In genomic region chr3:58404396-58404795, GRCh38 we compare ENCODE assay signal across 11 cellular contexts. TPM values are rescaled to one million over a fixed set of nuclear protein-coding genes. Genes with fewer than 3 reads are reported as not detected.
DNase-seq lines count a peak whose midpoint lies in the region; ATAC-seq and TF ChIP-seq lines count a peak whose summit lies in the region.
"Had no signal": no experiment of that assay in that cellular context is flagged by ENCODE, and none has a peak within 500 bp of the region (broad histone marks: within the 10 kb centered on the region; RNA-seq: fewer than 3 reads in every experiment).

No MANE protein-coding gene starts in this region.

- intact Hi-C loops in lower lobe of right lung (cut with DNase I): no loop called here

- H3K9ac ChIP-seq in adipocyte (ENCODE audit: low read length): no peak overlapping the region

- H3K9me3 Mint-ChIP-seq in activated naive CD4-positive, alpha-beta T cell treated with anti-CD3 and anti-CD28 coated beads, Interleukin-2, amount 50 U/mL, for 24 hours: no peaks in the 10 kb centered on the region
- no peaks in the 10 kb centered on the region for H3K9me3 Mint-ChIP-seq in activated naive CD4-positive, alpha-beta T cell treated with anti-CD3 and anti-CD28 coated beads, Interleukin-2, amount 10 ng/mL, durations not matched to agents 7 days and 5 days
- H3K9me3 Mint-ChIP-seq: naive thymus-derived CD4-positive, alpha-beta T cell had no signal

- H3K27ac ChIP-seq in temporal lobe (ENCODE audit: low read depth, low read length): peak overlapping the region; percentile 69
- H3K27ac ChIP-seq in lower lobe of right lung: no peak overlapping the region

- no peak overlapping the region for H3K4me3 ChIP-seq in adipocyte (ENCODE audit: low read length)
- H3K4me3 ChIP-seq in foreskin fibroblast (ENCODE audit: low read depth in 1 of 2, low read length in 2 of 2): no peak overlapping the region
- no peak overlapping the region for H3K4me3 ChIP-seq in lower lobe of right lung

- H3K27me3 ChIP-seq in adipocyte (replicated peaks; ENCODE audit: control insufficient read depth, insufficient read depth, low read length) (no peaks in the 10 kb centered on the region), lower lobe of right lung (ENCODE audit: low read depth) (no peaks in the 10 kb centered on the region)

- H3K4me1 ChIP-seq in adipocyte (ENCODE audit: control insufficient read depth, insufficient read depth, low read length) (peaks cover 11% of the 10 kb centered on the region), lower lobe of right lung (no peaks in the 10 kb centered on the region)

- H3K27me3 Mint-ChIP-seq in activated naive CD4-positive, alpha-beta T cell treated with anti-CD3 and anti-CD28 coated beads, Interleukin-2, amount 50 U/mL, for 24 hours: no peaks in the 10 kb centered on the region
- no peaks in the 10 kb centered on the region for H3K27me3 Mint-ChIP-seq in activated naive CD4-positive, alpha-beta T cell treated with anti-CD3 and anti-CD28 coated beads, Interleukin-2, amount 10 ng/mL, durations not matched to agents 7 days and 5 days
- H3K27me3 Mint-ChIP-seq: naive thymus-derived CD4-positive, alpha-beta T cell had no signal

- peak overlapping the region; percentile 43 for H3K27ac Mint-ChIP-seq in activated naive CD4-positive, alpha-beta T cell treated with anti-CD3 and anti-CD28 coated beads, Interleukin-2, amount 50 U/mL, for 24 hours
- H3K27ac Mint-ChIP-seq in activated naive CD4-positive, alpha-beta T cell treated with anti-CD3 and anti-CD28 coated beads, Interleukin-2, amount 10 ng/mL, durations not matched to agents 7 days and 5 days: no peak overlapping the region

- no peak for DNase-seq in activated naive CD4-positive, alpha-beta T cell treated with anti-CD3 and anti-CD28 coated beads, Interleukin-2, amount 10 ng/mL, durations not matched to agents 7 days and 5 days
- DNase-seq in adipocyte (ENCODE audit: low read depth): peak; percentile 65
- peak; percentile 70 to 83 for DNase-seq in foreskin fibroblast
- no peak for DNase-seq in lower lobe of right lung
- no peak for DNase-seq in activated effector memory CD4-positive, alpha-beta T cell treated with anti-CD3 and anti-CD28 coated beads, Interleukin-2, amount 50 U/mL, for 16 hours
- DNase-seq in NCI-H510A treated with DMSO at 0.1 percent for 48 hours (lab: John Stamatoyannopoulos, UW): no peak
- DNase-seq: activated CD4-positive, CD25-positive, alpha-beta regulatory T cell; naive thymus-derived CD4-positive, alpha-beta T cell; stimulated activated CD4-positive, alpha-beta T cell treated with anti-CD3 and anti-CD28 coated beads, Interleukin-12 subunit alpha, Interleukin-12 subunit beta, amount 100 ng/mL, for 4 hours had no signal

- H3K4me1 Mint-ChIP-seq in activated naive CD4-positive, alpha-beta T cell treated with anti-CD3 and anti-CD28 coated beads, Interleukin-2, amount 50 U/mL, for 24 hours: no peaks in the 10 kb centered on the region
- peaks cover 6% of the 10 kb centered on the region for H3K4me1 Mint-ChIP-seq in activated naive CD4-positive, alpha-beta T cell treated with anti-CD3 and anti-CD28 coated beads, Interleukin-2, amount 10 ng/mL, durations not matched to agents 7 days and 5 days

- ATAC-seq in lower lobe of right lung: no peak
- ATAC-seq: naive thymus-derived CD4-positive, alpha-beta T cell had no signal

- H3K9me3 ChIP-seq in adipocyte (ENCODE audit: control insufficient read depth, low read length): no peaks in the 10 kb centered on the region
- H3K9me3 ChIP-seq in lower lobe of right lung: no peaks in the 10 kb centered on the region

- TF ChIP-seq CTCF in foreskin fibroblast (IDR thresholded peaks at IDR 0.05; ENCODE audit: low read depth, low read length): no peak
- no peak for TF ChIP-seq CTCF in lower lobe of right lung (IDR thresholded peaks at IDR 0.05)

- peaks cover 7% of the 10 kb centered on the region for H3K36me3 Mint-ChIP-seq in activated naive CD4-positive, alpha-beta T cell treated with anti-CD3 and anti-CD28 coated beads, Interleukin-2, amount 50 U/mL, for 24 hours
- H3K36me3 Mint-ChIP-seq in activated naive CD4-positive, alpha-beta T cell treated with anti-CD3 and anti-CD28 coated beads, Interleukin-2, amount 10 ng/mL, durations not matched to agents 7 days and 5 days: peaks cover 12% of the 10 kb centered on the region

- CTCF ChIA-PET in activated naive CD4-positive, alpha-beta T cell treated with anti-CD3 and anti-CD28 coated beads, Interleukin-2, amount 10 ng/mL, durations not matched to agents 7 days and 5 days (lab: Charles Lee): interaction anchor here (0.8 to 1.1 kb wide), 3 partner anchors 11 to 50 kb away, joined by 3 read pairs; no protein-coding TSS in a partner anchor

- H3K36me3 ChIP-seq in adipocyte (ENCODE audit: control insufficient read depth, insufficient read depth, low read length, severe bottlenecking): peaks cover 56% of the 10 kb centered on the region
- H3K36me3 ChIP-seq in lower lobe of right lung: peaks cover 68% of the 10 kb centered on the region

- no peak overlapping the region for H3K4me3 Mint-ChIP-seq in activated naive CD4-positive, alpha-beta T cell treated with anti-CD3 and anti-CD28 coated beads, Interleukin-2, amount 50 U/mL, for 24 hours
- H3K4me3 Mint-ChIP-seq in activated naive CD4-positive, alpha-beta T cell treated with anti-CD3 and anti-CD28 coated beads, Interleukin-2, amount 10 ng/mL, durations not matched to agents 7 days and 5 days: no peak overlapping the region
- H3K4me3 Mint-ChIP-seq: naive thymus-derived CD4-positive, alpha-beta T cell had no signal

RNA-seq across cellular contexts. Expression of gene PDHB, which starts 29.2 kb away (rescaled TPM):
- total RNA-seq in temporal lobe (48.4 TPM), lower lobe of right lung (47.7 TPM)

Comparison
In these comparisons a context has a peak if more than half of its experiments do, and no peak if none do; other contexts are left out.
1. DNase-seq: peak in adipocyte (single experiment) and foreskin fibroblast (2 of 2); none in activated naive CD4-positive, alpha-beta T cell treated with anti-CD3 and anti-CD28 coated beads, Interleukin-2, amount 10 ng/mL, durations not matched to agents 7 days and 5 days (single experiment), lower lobe of right lung (single experiment), activated effector memory CD4-positive, alpha-beta T cell treated with anti-CD3 and anti-CD28 coated beads, Interleukin-2, amount 50 U/mL, for 16 hours (single experiment) and NCI-H510A treated with DMSO at 0.1 percent for 48 hours (single experiment).